1 cellular context compared by ENCODE assay signal in genomic region chr7:100154651-100155491, GRCh38.
TF ChIP-seq lines count a peak whose summit lies in the region.

No MANE protein-coding gene starts in this region.

TF ChIP-seq in K562, 482 proteins besides CTCF, POLR2A, EP300 and RAD21:
- no peak for TF ChIP-seq MCM5 (IDR thresholded peaks at IDR 0.05; ENCODE audit: low read depth)
- TF ChIP-seq CEBPG (CRISPR knock-in tag; IDR thresholded peaks at IDR 0.05) = no peak
- TF ChIP-seq CEBPG (tag; conservative IDR thresholded peaks at IDR 0.05 in 1 of 2, IDR thresholded peaks at IDR 0.05 in 1 of 2) = no peak
- TF ChIP-seq ATF7 (IDR thresholded peaks at IDR 0.05) = no peak
- peak; percentile 51; the same call in 1 of the 2 replicates for TF ChIP-seq POLR2AphosphoS5 (IDR thresholded peaks at IDR 0.05; ENCODE audit: control insufficient read depth, insufficient read depth, low read depth, low read length)
- TF ChIP-seq ATF6 (CRISPR knock-in tag; IDR thresholded peaks at IDR 0.05) = no peak
- peak; percentile 29 for TF ChIP-seq FIP1L1 (IDR thresholded peaks at IDR 0.05; ENCODE audit: low read depth, low read length, poor library complexity, severe bottlenecking)
- TF ChIP-seq CREM (IDR thresholded peaks at IDR 0.05; ENCODE audit: low read depth) = no peak
- no peak for TF ChIP-seq PHB2 (IDR thresholded peaks at IDR 0.05; ENCODE audit: low read depth)
- no peak for TF ChIP-seq RAD51 (IDR thresholded peaks at IDR 0.05; ENCODE audit: borderline replicate concordance, low read depth)
- TF ChIP-seq CUX1 (CRISPR knock-in tag; IDR thresholded peaks at IDR 0.05) = no peak
- TF ChIP-seq ZNF175 (CRISPR knock-in tag; IDR thresholded peaks at IDR 0.05; ENCODE audit: low read depth) = no peak
- TF ChIP-seq THAP7 (CRISPR knock-in tag; IDR thresholded peaks at IDR 0.05) = no peak
- no peak for TF ChIP-seq ZNF766 (CRISPR knock-in tag; conservative IDR thresholded peaks at IDR 0.05)
- TF ChIP-seq LCOR (CRISPR knock-in tag; IDR thresholded peaks at IDR 0.05) = no peak
- TF ChIP-seq HMGN3 (IDR thresholded peaks at IDR 0.05; ENCODE audit: borderline replicate concordance, extremely low read depth, insufficient read length, low read depth, low read length) = peak; percentile 13
- peak; percentile 78; the same call in 1 of the 2 replicates for TF ChIP-seq POLR2G (IDR thresholded peaks at IDR 0.05; ENCODE audit: low read depth, low read length)
- peak; percentile 74 for TF ChIP-seq RBM22 (IDR thresholded peaks at IDR 0.05; ENCODE audit: low read depth, low read length, poor library complexity, severe bottlenecking)
- TF ChIP-seq RFX5 (IDR thresholded peaks at IDR 0.05; ENCODE audit: low read depth, low read length) = no peak
- TF ChIP-seq EGR1 (conservative IDR thresholded peaks at IDR 0.05) = 0 out of 2 replicates have a peak, but pooled peaks have one; percentile 12
- TF ChIP-seq RBFOX2 (IDR thresholded peaks at IDR 0.05; ENCODE audit: low read depth, low read length) = peak; percentile 79
- TF ChIP-seq NBN (IDR thresholded peaks at IDR 0.05; ENCODE audit: low read depth) = no peak
- TF ChIP-seq MECOM (CRISPR knock-in tag; IDR thresholded peaks at IDR 0.05) = no peak
- no peak for TF ChIP-seq ZNF174 (CRISPR knock-in tag; IDR thresholded peaks at IDR 0.05)
- no peak for TF ChIP-seq CC2D1A (IDR thresholded peaks at IDR 0.05)
- TF ChIP-seq ZNF407 (IDR thresholded peaks at IDR 0.05; ENCODE audit: low read depth) = no peak
- no peak for TF ChIP-seq ZNF778 (CRISPR knock-in tag; IDR thresholded peaks at IDR 0.05)
- no peak for TF ChIP-seq CSDE1 (IDR thresholded peaks at IDR 0.05)
- TF ChIP-seq HDAC8 (tag; IDR thresholded peaks at IDR 0.05) = no peak
- TF ChIP-seq KLF6 (CRISPR knock-in tag; IDR thresholded peaks at IDR 0.05; ENCODE audit: borderline replicate concordance) = no peak
- no peak for TF ChIP-seq ZBTB9 (CRISPR knock-in tag; IDR thresholded peaks at IDR 0.05)
- no peak for TF ChIP-seq ASH1L (IDR thresholded peaks at IDR 0.05; ENCODE audit: borderline replicate concordance, low read depth, partially characterized antibody)
